ENCODE assay signal across 20 cellular contexts in genomic region chr7:28381466-28381865, GRCh38. TPM values are rescaled to one million over a fixed set of nuclear protein-coding genes. Genes with fewer than 3 reads are reported as not detected.
DNase-seq lines count a peak whose midpoint lies in the region; ATAC-seq, FAIRE-seq and TF ChIP-seq lines count a peak whose summit lies in the region.
"Had no signal": no experiment of that assay in that cellular context is flagged by ENCODE, and none has a peak within 500 bp of the region (broad histone marks: within the 10 kb centered on the region; RNA-seq: fewer than 3 reads in every experiment).

No MANE protein-coding gene starts in this region.

- H3K4me3 ChIP-seq in IMR-90 (ENCODE audit: insufficient read depth, low read depth, low read length) (no peak overlapping the region), adipocyte (ENCODE audit: low read length) (no peak overlapping the region), endothelial cell of umbilical vein (replicated peaks in 1 of 3; ENCODE audit: insufficient read depth in 1 of 3, low read depth in 1 of 3, low read length in 3 of 3) (no peak overlapping the region)
- H3K4me3 ChIP-seq: K562, MG63 had no signal

- no peak overlapping the region for H2BK20ac ChIP-seq in IMR-90 (ENCODE audit: low read depth, low read length)

- no peaks in the 10 kb centered on the region for H3K36me3 Mint-ChIP-seq in HFFc6 (ENCODE audit: low read depth)
- H3K36me3 Mint-ChIP-seq: CD4-positive, alpha-beta memory T cell had no signal

- CTCF ChIA-PET in IMR-90 (lab: Yijun Ruan, JAX) (no interaction called here), endothelial cell of umbilical vein (lab: Charles Lee) (interaction anchor here (0.7 to 2.0 kb wide), 6 partner anchors 18 to 540 kb away, joined by 3 to 4 read pairs (median 3); no protein-coding TSS in a partner anchor)

- peaks cover 12% of the 10 kb centered on the region; the same call in 1 of the 2 replicates for H3K27me3 Mint-ChIP-seq in HFFc6 (ENCODE audit: insufficient read depth)
- H3K27me3 Mint-ChIP-seq: CD4-positive, alpha-beta memory T cell had no signal

- H2BK15ac ChIP-seq in IMR-90 (ENCODE audit: low read depth, low read length): no peak overlapping the region

- intact Hi-C loops in IMR-90 (cut with micrococcal nuclease): loop anchor here (10.0 kb wide), 1 partner anchor 1023 kb away; no protein-coding TSS in a partner anchor
- intact Hi-C loops in endothelial cell of umbilical vein (cut with micrococcal nuclease): no loop called here

- TF ChIP-seq CTCF in IMR-90 (conservative IDR thresholded peaks at IDR 0.05; ENCODE audit: low read depth, low read length) (no peak), endothelial cell of umbilical vein (IDR thresholded peaks at IDR 0.05; ENCODE audit: extremely low read depth in 1 of 2, insufficient read depth in 1 of 2, low read depth in 1 of 2, low read length in 2 of 2) (no peak), HFFc6 (IDR thresholded peaks at IDR 0.05) (no peak)

- H3K14ac ChIP-seq in IMR-90 (replicated peaks; ENCODE audit: low read depth, low read length): no peak overlapping the region

- H3K4me2 ChIP-seq in IMR-90 (ENCODE audit: low read depth, low read length) (no peak overlapping the region), endothelial cell of umbilical vein (ENCODE audit: insufficient read depth, low read length) (no peak overlapping the region)

- peaks cover 4% of the 10 kb centered on the region; the same call in 1 of the 2 replicates for H3K4me1 ChIP-seq in IMR-90 (ENCODE audit: control insufficient read depth, insufficient read depth, low read length)
- peaks cover 4% of the 10 kb centered on the region for H3K4me1 ChIP-seq in adipocyte (ENCODE audit: control insufficient read depth, insufficient read depth, low read length)
- no peaks in the 10 kb centered on the region for H3K4me1 ChIP-seq in endothelial cell of umbilical vein (ENCODE audit: control insufficient read depth, extremely low read depth, insufficient read depth, low read length)

- no peak overlapping the region for H4K8ac ChIP-seq in IMR-90 (ENCODE audit: low read depth in 2 of 2, low read length in 2 of 2)

- H3K79me1 ChIP-seq in IMR-90 (ENCODE audit: low read depth in 1 of 2, low read length in 2 of 2): no peaks in the 10 kb centered on the region

- H4K91ac ChIP-seq in IMR-90 (ENCODE audit: insufficient read depth, low read depth, low read length): no peak overlapping the region

- FAIRE-seq in endothelial cell of umbilical vein (lab: Jason Lieb, UNC): no peak
- FAIRE-seq: GM19239, H1, HepG2, K562 had no signal

- no peak overlapping the region for H2AK9ac ChIP-seq in IMR-90 (replicated peaks; ENCODE audit: low read depth, low read length, poor library complexity)

- no peak overlapping the region for H3K4me3 Mint-ChIP-seq in HFFc6
- H3K4me3 Mint-ChIP-seq: CD4-positive, alpha-beta memory T cell had no signal

- H2BK120ac ChIP-seq in IMR-90 (ENCODE audit: low read depth, low read length): no peak overlapping the region

- POLR2A ChIA-PET in IMR-90 (lab: Charles Lee; ENCODE audit: unreplicated experiment) (no interaction called here), endothelial cell of umbilical vein (lab: Charles Lee) (no interaction called here)

- H2BK5ac ChIP-seq in IMR-90 (ENCODE audit: low read depth, low read length, poor library complexity, severe bottlenecking): no peak overlapping the region

- H2AK5ac ChIP-seq in IMR-90 (ENCODE audit: low read depth, low read length): no peak overlapping the region

- H3K9me1 ChIP-seq in IMR-90 (ENCODE audit: insufficient read depth, low read length) (no peaks in the 10 kb centered on the region; the same call in 1 of the 2 replicates), endothelial cell of umbilical vein (replicated peaks; ENCODE audit: control insufficient read depth, extremely low read depth, insufficient read depth, low read length) (no peaks in the 10 kb centered on the region)

- no peak overlapping the region for H3K56ac ChIP-seq in IMR-90 (ENCODE audit: extremely low read depth, insufficient read depth, low read length)

- no peaks in the 10 kb centered on the region for H3K4me1 Mint-ChIP-seq in HFFc6 (ENCODE audit: low read depth)
- H3K4me1 Mint-ChIP-seq: CD4-positive, alpha-beta memory T cell had no signal

- TF ChIP-seq POLR2A in IMR-90 (IDR thresholded peaks at IDR 0.05; ENCODE audit: low read depth, low read length): no peak
- TF ChIP-seq POLR2A in endothelial cell of umbilical vein (IDR thresholded peaks at IDR 0.05; ENCODE audit: low read depth, low read length): no peak

- H4K20me1 ChIP-seq in IMR-90 (ENCODE audit: insufficient read depth, low read length) (no peaks in the 10 kb centered on the region), endothelial cell of umbilical vein (replicated peaks; ENCODE audit: control insufficient read depth, extremely low read depth, insufficient read depth, low read length) (no peaks in the 10 kb centered on the region)

- no peaks in the 10 kb centered on the region for H3K9me3 Mint-ChIP-seq in HFFc6

- H3K27ac Mint-ChIP-seq in HFFc6: no peak overlapping the region
- H3K27ac Mint-ChIP-seq: CD4-positive, alpha-beta memory T cell had no signal

- WGBS in IMR-90 (ENCODE audit: extremely low coverage in 2 of 2, insufficient read length in 1 of 2), 2 experiments: no CpG with 5 or more reads among the region's 3 CpGs

- H2AFZ ChIP-seq in IMR-90 (replicated peaks; ENCODE audit: low read length, poor library complexity) (no peak overlapping the region), endothelial cell of umbilical vein (ENCODE audit: low read depth, low read length) (no peak overlapping the region)

- H3K9ac ChIP-seq in IMR-90 (ENCODE audit: low read depth, low read length) (no peak overlapping the region), adipocyte (ENCODE audit: low read length) (no peak overlapping the region), endothelial cell of umbilical vein (replicated peaks; ENCODE audit: extremely low read depth, insufficient read depth, low read length) (no peak overlapping the region)

- H3K23ac ChIP-seq in IMR-90 (ENCODE audit: low read depth, low read length): no peak overlapping the region

- no peaks in the 10 kb centered on the region for H3K36me3 ChIP-seq in IMR-90 (ENCODE audit: control insufficient read depth, insufficient read depth, low read length)
- H3K36me3 ChIP-seq in adipocyte (ENCODE audit: control insufficient read depth, insufficient read depth, low read length, severe bottlenecking): no peaks in the 10 kb centered on the region
- no peaks in the 10 kb centered on the region for H3K36me3 ChIP-seq in endothelial cell of umbilical vein (ENCODE audit: control insufficient read depth in 2 of 2, extremely low read depth in 1 of 2, insufficient read depth in 2 of 2, low read length in 2 of 2)
- H3K36me3 ChIP-seq: MG63 had no signal

- dilution Hi-C loops in IMR-90 (cut with HindIII; ENCODE audit: low sequenced_read_pairs, unreplicated experiment): no loop called here
- dilution Hi-C loops in endothelial cell of umbilical vein (cut with MboI; ENCODE audit: extremely low pct_ligation_motif_present, low sequenced_read_pairs): no loop called here

- no peak overlapping the region for H3K27ac ChIP-seq in IMR-90 (ENCODE audit: insufficient read depth, low read length)
- H3K27ac ChIP-seq in endothelial cell of umbilical vein (ENCODE audit: insufficient read depth, low read depth, low read length): no peak overlapping the region

- H3K9me3 ChIP-seq in IMR-90 (ENCODE audit: control insufficient read depth, insufficient read depth, low read length) (no peaks in the 10 kb centered on the region), adipocyte (ENCODE audit: control insufficient read depth, low read length) (no peaks in the 10 kb centered on the region), endothelial cell of umbilical vein (replicated peaks; ENCODE audit: control insufficient read depth, insufficient read depth, low read length) (no peaks in the 10 kb centered on the region)

- ATAC-seq in IMR-90 (ENCODE audit: low read depth): peak; percentile 44; the same call in 1 of the 2 replicates
- ATAC-seq: HCT116, HepG2, K562, PC-3 had no signal

- H3K18ac ChIP-seq in IMR-90 (ENCODE audit: low read depth, low read length): no peak overlapping the region; the same call in 1 of the 2 replicates

- in situ Hi-C loops in IMR-90 (cut with MboI; ENCODE audit: low sequenced_read_pairs): loop anchor here (25.0 kb wide), 1 partner anchor 731 kb away; no protein-coding TSS in a partner anchor

- TF ChIP-seq RAD21 in IMR-90 (IDR thresholded peaks at IDR 0.05; ENCODE audit: low read length): no peak

- peak; percentile 46 for DNase-seq in IMR-90
- peak; percentile 49 for DNase-seq in adipocyte (ENCODE audit: low read depth)
- DNase-seq in endothelial cell of umbilical vein (ENCODE audit: low read depth, low spot score): peak; percentile 23
- DNase-seq in renal cortical epithelial cell (ENCODE audit: low read depth): peak; percentile 46
- DNase-seq in HFFc6: no peak
- no peak for DNase-seq in activated T-cell treated with anti-CD3 and anti-CD28 coated beads, Interleukin-2, amount 50 U/mL, for 48 hours
- DNase-seq in iPS-NIHi11 (ENCODE audit: low spot score): no peak
- DNase-seq: C1 segment of cervical spinal cord; CD4-positive, alpha-beta memory T cell; COR-L47; GF-D8; MG63; NCI-H2029; NCI-H510A treated with DMSO at 0.1 percent for 48 hours; PC-3 had no signal

- no peak overlapping the region for H3K4ac ChIP-seq in IMR-90 (ENCODE audit: low read depth, low read length)

- H3K79me2 ChIP-seq in endothelial cell of umbilical vein (ENCODE audit: control insufficient read depth, insufficient read depth, low read length): no peaks in the 10 kb centered on the region

- H4K5ac ChIP-seq in IMR-90 (ENCODE audit: low read depth, low read length): no peak overlapping the region

- BruUV-seq in IMR-90 (replicated peaks; lab: Mats Ljungman, UMichigan): no TSS peak
- BruUV-seq in endothelial cell of umbilical vein (replicated peaks; lab: Mats Ljungman, UMichigan): no TSS peak

- H3K27me3 ChIP-seq in IMR-90 (ENCODE audit: control insufficient read depth, insufficient read depth, low read length) (peaks cover 5% of the 10 kb centered on the region; the same call in 1 of the 2 replicates), adipocyte (replicated peaks; ENCODE audit: control insufficient read depth, insufficient read depth, low read length) (no peaks in the 10 kb centered on the region), endothelial cell of umbilical vein (ENCODE audit: control insufficient read depth in 2 of 2, insufficient read depth in 2 of 2, low read length in 2 of 2) (peaks cover 0 to 3% of the 10 kb centered on the region in 2 experiments)
- H3K27me3 ChIP-seq: MG63 had no signal

RNA-seq across cellular contexts. Expression of gene CREB5, which starts 30.9 kb away (rescaled TPM):
- 7.3 and 11.1 TPM in 2 replicates for total RNA-seq in IMR-90 (2012; rRNA removed)
- 13.1 and 17.9 TPM in 2 replicates for polyA plus RNA-seq in IMR-90 (2012; rRNA removed)
- polyA plus RNA-seq in IMR-90 (2012; cell fraction: cytosol; rRNA removed): 8.1 and 23.7 TPM in 2 replicates
- polyA plus RNA-seq in IMR-90 (2012; cell fraction: nucleus; rRNA removed; ENCODE audit: low replicate concordance): 66.8 and 78.4 TPM in 2 replicates
- total RNA-seq in endothelial cell of umbilical vein: 13.8 and 19.6 TPM in 2 replicates
- polyA plus RNA-seq in endothelial cell of umbilical vein: 28.4 and 32.7 TPM in 2 replicates
- 11.2 and 11.9 TPM in 2 replicates for polyA plus RNA-seq in endothelial cell of umbilical vein (2011; cell fraction: cytosol; rRNA removed)
- 61.3 and 61.6 TPM in 2 replicates for polyA plus RNA-seq in endothelial cell of umbilical vein (2011; cell fraction: nucleus; rRNA removed)
- polyA plus RNA-seq in endothelial cell of umbilical vein (2012): 6.4 TPM in 2 replicates
- 55.3 and 77.5 TPM in 2 replicates for polyA minus RNA-seq in endothelial cell of umbilical vein
- not detected for polyA minus RNA-seq in endothelial cell of umbilical vein (2011; cell fraction: cytosol; rRNA and poly(A)+ RNA removed)
- 149 and 150 TPM in 2 replicates for polyA minus RNA-seq in endothelial cell of umbilical vein (2011; cell fraction: nucleus; rRNA and poly(A)+ RNA removed)
- 6.9 and 14.1 TPM in 2 replicates for total RNA-seq in renal cortical epithelial cell
- under 1 TPM; 0.60 to 0.90 (median 0.79) TPM for total RNA-seq in HFFc6 (2021; fragmentation: NEBNext Ultra II Directional; extraction: Animal tissue kit (Norgen Biotek cat#: 25700))
- total RNA-seq: CD4-positive, alpha-beta memory T cell had no signal
- polyA plus RNA-seq: CD4-positive, alpha-beta memory T cell had no signal

Comparison
In these comparisons a context has a peak if more than half of its experiments do, and no peak if none do; other contexts are left out.
1. DNase-seq: peak in IMR-90 (single experiment), adipocyte (single experiment), endothelial cell of umbilical vein (single experiment) and renal cortical epithelial cell (single experiment); none in HFFc6 (single experiment), activated T-cell treated with anti-CD3 and anti-CD28 coated beads, Interleukin-2, amount 50 U/mL, for 48 hours (0 of 2) and iPS-NIHi11 (single experiment).